ENCODE assay signal across 1 cellular context in genomic region chr10:14131261-14131960, GRCh38.
TF ChIP-seq lines count a peak whose summit lies in the region.

No MANE protein-coding gene starts in this region.

TF ChIP-seq in K562, 482 proteins besides CTCF, POLR2A, EP300 and RAD21 (continued from another document and continues in another):
- TF ChIP-seq VEZF1 (CRISPR knock-in tag; IDR thresholded peaks at IDR 0.05) (peak; percentile 70), CBX5 (IDR thresholded peaks at IDR 0.05; ENCODE audit: borderline replicate concordance, low read depth) (no peak), MAFF (IDR thresholded peaks at IDR 0.05; ENCODE audit: low read length) (peak; percentile 15; the same call in 1 of the 2 replicates), SMARCA4 (IDR thresholded peaks at IDR 0.05) (no peak), ZBTB34 (CRISPR knock-in tag; IDR thresholded peaks at IDR 0.05) (no peak), MAFG (tag; conservative IDR thresholded peaks at IDR 0.05) (peak; percentile 61), ZKSCAN8 (CRISPR knock-in tag; IDR thresholded peaks at IDR 0.05) (no peak), SLC30A9 (CRISPR knock-in tag; IDR thresholded peaks at IDR 0.05) (no peak), TSC22D4 (tag; IDR thresholded peaks at IDR 0.05) (no peak), ZFP1 (CRISPR knock-in tag; IDR thresholded peaks at IDR 0.05) (no peak), MAZ (CRISPR knock-in tag; conservative IDR thresholded peaks at IDR 0.05 in 1 of 2, IDR thresholded peaks at IDR 0.05 in 1 of 2) (no peak), POLR3A (IDR thresholded peaks at IDR 0.05; ENCODE audit: borderline replicate concordance, extremely low read depth, insufficient read depth, insufficient read length) (no peak), C11orf30 (IDR thresholded peaks at IDR 0.05; ENCODE audit: low read depth) (peak; percentile 66), SIN3B (IDR thresholded peaks at IDR 0.05; ENCODE audit: low read depth) (no peak), BRF1 (IDR thresholded peaks at IDR 0.05; ENCODE audit: borderline replicate concordance, extremely low read depth, insufficient read length) (no peak), PRDM10 (IDR thresholded peaks at IDR 0.05; ENCODE audit: partially characterized antibody) (no peak), CEBPZ (IDR thresholded peaks at IDR 0.05; ENCODE audit: borderline replicate concordance, low read depth, low read length) (no peak), CTBP1 (IDR thresholded peaks at IDR 0.05; ENCODE audit: borderline replicate concordance) (no peak), NFE2 (IDR thresholded peaks at IDR 0.05; ENCODE audit: low read depth) (peak; percentile 62), MCM5 (IDR thresholded peaks at IDR 0.05; ENCODE audit: low read depth) (no peak), ELK1 (CRISPR knock-in tag; IDR thresholded peaks at IDR 0.05) (no peak), AFF1 (IDR thresholded peaks at IDR 0.05; ENCODE audit: low read depth in 1 of 2, partially characterized antibody in 2 of 2) (no peak), MAFK (IDR thresholded peaks at IDR 0.05; ENCODE audit: low read length) (peak; percentile 33; the same call in 1 of the 2 replicates), ZC3H8 (IDR thresholded peaks at IDR 0.05) (no peak), SREBF1 (IDR thresholded peaks at IDR 0.05; ENCODE audit: borderline replicate concordance, low read depth, low read length) (no peak), ZBTB40 (IDR thresholded peaks at IDR 0.05) (no peak), ZBTB40 (CRISPR knock-in tag; IDR thresholded peaks at IDR 0.05) (no peak), CBFA2T2 (conservative IDR thresholded peaks at IDR 0.05) (no peak), CEBPG (CRISPR knock-in tag; IDR thresholded peaks at IDR 0.05) (no peak), CEBPG (tag; conservative IDR thresholded peaks at IDR 0.05 in 1 of 2, IDR thresholded peaks at IDR 0.05 in 1 of 2) (no peak), FOXJ3 (CRISPR knock-in tag; IDR thresholded peaks at IDR 0.05) (no peak), ZNF444 (CRISPR knock-in tag; IDR thresholded peaks at IDR 0.05) (no peak)
